ENCODE assay signal across 17 cellular contexts in the genomic region with DNA sequence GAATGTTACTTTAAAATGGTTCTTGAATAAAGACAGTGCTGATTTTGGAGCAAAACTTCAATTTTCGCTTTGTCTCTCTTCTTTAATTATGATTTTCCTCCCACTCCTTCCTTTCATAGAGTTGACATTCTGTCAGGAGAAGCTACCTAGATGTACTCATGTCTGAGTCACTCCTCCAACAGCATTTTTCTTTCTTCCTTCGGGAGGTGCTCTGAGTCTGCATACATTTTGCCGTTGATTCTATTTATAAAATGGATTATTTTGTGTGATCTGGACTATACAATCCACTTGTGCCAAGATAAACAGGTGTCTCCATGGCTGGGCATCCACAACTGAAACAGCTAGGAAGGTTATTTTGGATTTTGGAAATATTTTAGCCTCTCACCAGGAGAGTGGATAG.
DNase-seq lines count a peak whose midpoint lies in the region; ATAC-seq, FAIRE-seq and TF ChIP-seq lines count a peak whose summit lies in the region.
"Had no signal": no experiment of that assay in that cellular context is flagged by ENCODE, and none has a peak within 500 bp of the region (broad histone marks: within the 10 kb centered on the region; RNA-seq: fewer than 3 reads in every experiment).

No MANE protein-coding gene starts in this region.

- ATAC-seq in GM21576 (IDR thresholded peaks at IDR 0.05; ENCODE audit: unreplicated experiment): no peak
- ATAC-seq: K562 had no signal

- no peaks in the 10 kb centered on the region for H3K27me3 ChIP-seq in bronchial epithelial cell (ENCODE audit: control insufficient read depth, insufficient read depth, low read length)
- H3K27me3 ChIP-seq: BLaER1 treated with 17β-estradiol and CSF1 and Interleukin-3, amounts not matched to agents 10 nM and 100 nM had no signal

- no peak overlapping the region for H3K4me3 ChIP-seq in bronchial epithelial cell (ENCODE audit: low read depth, low read length)
- H3K4me3 ChIP-seq: BLaER1 treated with 17β-estradiol and CSF1 and Interleukin-3, amounts not matched to agents 10 nM and 100 nM; GM23248; K562 had no signal

- TF ChIP-seq CTCF in bronchial epithelial cell (IDR thresholded peaks at IDR 0.05; ENCODE audit: insufficient read depth, low read length, severe bottlenecking): no peak

- DNase-seq in DMS53 (lab: John Stamatoyannopoulos, UW): peak; percentile 12
- no peak for DNase-seq in DMS53 treated with DMSO at 0.1 percent for 48 hours (lab: John Stamatoyannopoulos, UW; ENCODE audit: unreplicated experiment)
- peak; percentile 27 for DNase-seq in COLO829 (ENCODE audit: low spot score)
- DNase-seq in bronchial epithelial cell (ENCODE audit: low read depth): peak; percentile 1
- peak; percentile 24 for DNase-seq in superior temporal gyrus (ENCODE audit: extremely low spot score)
- DNase-seq in effector CD4-positive, alpha-beta T cell: no peak
- DNase-seq: 8988T; ACHN; Calu3; CD4-positive, CD25-positive, alpha-beta regulatory T cell; DMS153; GF-D8; GM23248; H7 had no signal

- FAIRE-seq in bronchial epithelial cell (lab: Jason Lieb, UNC): no peak
- FAIRE-seq: K562 had no signal

- no peaks in the 10 kb centered on the region for H3K36me3 ChIP-seq in bronchial epithelial cell (ENCODE audit: control insufficient read depth, insufficient read depth, low read length)
- H3K36me3 ChIP-seq: BLaER1 treated with 17β-estradiol and CSF1 and Interleukin-3, amounts not matched to agents 10 nM and 100 nM had no signal

Comparison
In these comparisons a context has a peak if more than half of its experiments do, and no peak if none do; other contexts are left out.
1. DNase-seq: peak in DMS53 (single experiment), COLO829 (single experiment), bronchial epithelial cell (single experiment) and superior temporal gyrus (single experiment); none in DMS53 treated with DMSO at 0.1 percent for 48 hours (single experiment) and effector CD4-positive, alpha-beta T cell (single experiment).